ENCODE assay signal across 7 cellular contexts in genomic region chr11:65613091-65613928, GRCh38. TPM values are rescaled to one million over a fixed set of nuclear protein-coding genes. Genes with fewer than 3 reads are reported as not detected.
DNase-seq lines count a peak whose midpoint lies in the region; TF ChIP-seq lines count a peak whose summit lies in the region.
"Had no signal": no experiment of that assay in that cellular context is flagged by ENCODE, and none has a peak within 500 bp of the region (broad histone marks: within the 10 kb centered on the region; RNA-seq: fewer than 3 reads in every experiment).

No MANE protein-coding gene starts in this region.

- POLR2A ChIA-PET in GM10248 (lab: Yijun Ruan, JAX), result interaction anchor here (0.5 to 1.6 kb wide), 4 partner anchors 48 to 275 kb away, joined by 3 to 8 read pairs (median 4); partner anchors contain the start of gene FIBP

- peak overlapping the region; percentile 77 for H3K4me3 ChIP-seq in WI38 (ENCODE audit: low read depth, low read length)

- intact Hi-C loops in posterior vena cava (cut with DNase I), result loop anchor here in 1 of 2 donors (5.0 kb wide), 1 partner anchor 36 kb away; the partner anchor contains the start of gene EHBP1L1

- DNase-seq in ELR (ENCODE audit: low read depth), result peak; percentile 34
- peak; percentile 6 for DNase-seq in kidney tubule cell (ENCODE audit: low spot score)
- DNase-seq in GM10248 (ENCODE audit: extremely low spot score), result no peak
- DNase-seq in posterior vena cava (ENCODE audit: low spot score), result no peak
- no peak for DNase-seq in EL

- CTCF ChIA-PET in GM10248 (lab: Yijun Ruan, JAX), result interaction anchor here (1.2 to 24.8 kb wide), 8 partner anchors 9 to 271 kb away, joined by 3 to 351 read pairs (median 6); partner anchors contain the start of genes EHBP1L1, FAM89B, KCNK7 and SIPA1

- no peak for TF ChIP-seq CTCF in WI38 (IDR thresholded peaks at IDR 0.05; ENCODE audit: low read depth, low read length)
- no peak for TF ChIP-seq CTCF in GM10248 (IDR thresholded peaks at IDR 0.05; ENCODE audit: control extremely low read depth, extremely low read depth, low read depth, missing control alignments)

RNA-seq across cellular contexts. Expression of gene MAP3K11, which starts 0.7 kb away (rescaled TPM):
- 10 to 100 TPM; 39.1 to 46.3 TPM for total RNA-seq in posterior vena cava

RNA-seq across cellular contexts. Expression of gene PCNX3, which starts 2.3 kb away (rescaled TPM):
- 10 to 100 TPM; 21.3 to 22.6 TPM for total RNA-seq in posterior vena cava

RNA-seq across cellular contexts. Expression of gene KCNK7, which starts 17.7 kb away (rescaled TPM):
- under 1 TPM; 0.65 to 0.71 TPM for total RNA-seq in posterior vena cava
- total RNA-seq: RPMI7951 had no signal

RNA-seq across cellular contexts. Expression of gene SIPA1, which starts 24.6 kb away (rescaled TPM):
- 10 to 100 TPM; 62.9 to 64.2 TPM for total RNA-seq in posterior vena cava

RNA-seq across cellular contexts. Expression of gene EHBP1L1, which starts 37.5 kb away (rescaled TPM):
- total RNA-seq in posterior vena cava, result 100 to 1,000 TPM; 190 to 223 TPM

Comparison
In these comparisons a context has a peak if more than half of its experiments do, and no peak if none do; other contexts are left out.
1. DNase-seq: peak in ELR (single experiment) and kidney tubule cell (single experiment); none in GM10248 (single experiment), posterior vena cava (single experiment) and EL (single experiment).